Comparison of ENCODE assay signal across 19 cellular contexts in the genomic region with DNA sequence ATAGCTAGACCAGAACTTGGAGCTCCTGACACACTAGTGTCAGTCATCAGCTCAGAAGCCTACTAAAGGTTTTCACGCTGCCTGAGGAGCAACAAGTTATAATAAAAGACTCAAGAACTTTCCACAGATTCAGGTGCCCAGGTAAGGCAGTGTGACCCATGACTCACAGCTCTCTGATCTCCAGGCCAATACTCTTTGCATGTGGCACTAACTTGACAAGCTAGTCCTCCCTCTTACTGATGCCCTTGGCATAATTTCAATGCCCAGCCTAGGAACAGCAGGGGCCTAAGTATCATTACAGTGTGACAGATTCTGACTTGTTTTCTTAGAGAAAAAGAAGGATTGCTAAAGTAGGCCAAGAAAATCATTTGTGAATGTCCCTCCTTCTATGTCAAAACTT. TPM values are rescaled to one million over a fixed set of nuclear protein-coding genes. Genes with fewer than 3 reads are reported as not detected.
DNase-seq lines count a peak whose midpoint lies in the region; ATAC-seq, FAIRE-seq and TF ChIP-seq lines count a peak whose summit lies in the region.
"Had no signal": no experiment of that assay in that cellular context is flagged by ENCODE, and none has a peak within 500 bp of the region (broad histone marks: within the 10 kb centered on the region; RNA-seq: fewer than 3 reads in every experiment).

No MANE protein-coding gene starts in this region.

- H3K27ac ChIP-seq in astrocyte (ENCODE audit: low read depth, low read length): no peak overlapping the region
- H3K27ac ChIP-seq in left lung: no peak overlapping the region
- H3K27ac ChIP-seq in small intestine (ENCODE audit: low read depth in 1 of 2, low read length in 1 of 2): no peak overlapping the region
- H3K27ac ChIP-seq in Peyer's patch: no peak overlapping the region
- H3K27ac ChIP-seq: KMS-11, SJSA1 had no signal

- WGBS in small intestine, 3 donors: 68 to 91% (median 81%) methylated on average over 1 of the region's 1 CpG

- TF ChIP-seq POLR2A in Peyer's patch (IDR thresholded peaks at IDR 0.05): no peak

- H3K4me3 Mint-ChIP-seq in astrocyte (ENCODE audit: unreplicated experiment): no peak overlapping the region
- no peak overlapping the region for H3K4me3 Mint-ChIP-seq in T-helper 2 cell treated with Interferon-gamma antibody and Interleukin-4, amounts not matched to agents 5 μg/mL and 100 μg/mL, for 36 hours
- H3K4me3 Mint-ChIP-seq: CD4-positive, alpha-beta memory T cell had no signal

- intact Hi-C loops in left lung (cut with DNase I): no loop called here

- no peaks in the 10 kb centered on the region for H4K20me1 ChIP-seq in astrocyte (ENCODE audit: insufficient read depth, low read length)

- peaks cover 8% of the 10 kb centered on the region for H3K79me2 ChIP-seq in astrocyte (ENCODE audit: insufficient read depth, low read length)

- H3K27me3 Mint-ChIP-seq in astrocyte (ENCODE audit: low read depth, unreplicated experiment): no peaks in the 10 kb centered on the region
- no peaks in the 10 kb centered on the region for H3K27me3 Mint-ChIP-seq in T-helper 2 cell treated with Interferon-gamma antibody and Interleukin-4, amounts not matched to agents 5 μg/mL and 100 μg/mL, for 36 hours (ENCODE audit: low read depth)
- H3K27me3 Mint-ChIP-seq: CD4-positive, alpha-beta memory T cell had no signal

- H3K27ac Mint-ChIP-seq in astrocyte (ENCODE audit: unreplicated experiment): no peak overlapping the region
- H3K27ac Mint-ChIP-seq in T-helper 2 cell treated with Interferon-gamma antibody and Interleukin-4, amounts not matched to agents 5 μg/mL and 100 μg/mL, for 36 hours: no peak overlapping the region
- H3K27ac Mint-ChIP-seq: CD4-positive, alpha-beta memory T cell had no signal

- no peak overlapping the region for H3K4me2 ChIP-seq in astrocyte (ENCODE audit: low read length)
- H3K4me2 ChIP-seq: KMS-11 had no signal

- H3K36me3 Mint-ChIP-seq in astrocyte (ENCODE audit: low read depth, unreplicated experiment): peaks cover 7% of the 10 kb centered on the region
- H3K36me3 Mint-ChIP-seq in T-helper 2 cell treated with Interferon-gamma antibody and Interleukin-4, amounts not matched to agents 5 μg/mL and 100 μg/mL, for 36 hours (ENCODE audit: low read depth): no peaks in the 10 kb centered on the region
- H3K36me3 Mint-ChIP-seq: CD4-positive, alpha-beta memory T cell had no signal

- peak; percentile 28 for DNase-seq in NCI-H446 treated with DMSO at 0.1 percent for 48 hours (lab: John Stamatoyannopoulos, UW)
- DNase-seq in NCI-H446 (lab: John Stamatoyannopoulos, UW): no peak
- DNase-seq in astrocyte (ENCODE audit: low read depth): no peak
- peak in 1 of 2 donors; percentile 35 for DNase-seq in left lung
- peak; percentile 27 for DNase-seq in small intestine
- DNase-seq in Peyer's patch: no peak
- DNase-seq in A172 (ENCODE audit: low spot score): no peak
- no peak for DNase-seq in T-helper 2 cell treated with Interferon-gamma antibody and Interleukin-4, amounts not matched to agents 5 μg/mL and 100 μg/mL, for 36 hours (ENCODE audit: low spot score)
- DNase-seq: 8988T; CD4-positive, alpha-beta memory T cell; DMS79 treated with DMSO at 0.1 percent for 48 hours; H7; NCI-H1092 treated with DMSO at 0.1 percent for 48 hours; NCI-H1694; NCI-H526 treated with DMSO at 0.1 percent for 48 hours had no signal

- H3K9me3 ChIP-seq in astrocyte (ENCODE audit: insufficient read depth, low read depth, low read length) (no peaks in the 10 kb centered on the region), left lung (no peaks in the 10 kb centered on the region), small intestine (ENCODE audit: control insufficient read depth, low read depth) (no peaks in the 10 kb centered on the region), Peyer's patch (no peaks in the 10 kb centered on the region)
- H3K9me3 ChIP-seq: SJSA1 had no signal

- H3K9ac ChIP-seq in astrocyte (ENCODE audit: low read length): no peak overlapping the region
- H3K9ac ChIP-seq: KMS-11 had no signal

- peak; percentile 63 for ATAC-seq in left lung
- ATAC-seq: GM12878 had no signal

- H3K4me1 ChIP-seq in astrocyte (ENCODE audit: insufficient read depth, low read length) (peaks cover 24% of the 10 kb centered on the region), left lung (peaks cover 3 to 6% of the 10 kb centered on the region in 2 donors), small intestine (ENCODE audit: control insufficient read depth in 2 of 2, insufficient read depth in 1 of 2, low read depth in 1 of 2, low read length in 1 of 2) (no peaks in the 10 kb centered on the region), Peyer's patch (no peaks in the 10 kb centered on the region)

- TF ChIP-seq CTCF in astrocyte (IDR thresholded peaks at IDR 0.05; ENCODE audit: insufficient read depth, low read depth, low read length) (no peak), left lung (IDR thresholded peaks at IDR 0.05) (no peak), Peyer's patch (IDR thresholded peaks at IDR 0.05) (no peak)

- H3K9me3 Mint-ChIP-seq in astrocyte (ENCODE audit: unreplicated experiment): no peaks in the 10 kb centered on the region
- H3K9me3 Mint-ChIP-seq in T-helper 2 cell treated with Interferon-gamma antibody and Interleukin-4, amounts not matched to agents 5 μg/mL and 100 μg/mL, for 36 hours: no peaks in the 10 kb centered on the region

- H3K27me3 ChIP-seq in astrocyte (ENCODE audit: insufficient read depth, low read length): no peaks in the 10 kb centered on the region
- H3K27me3 ChIP-seq in left lung: no peaks in the 10 kb centered on the region
- H3K27me3 ChIP-seq in small intestine (ENCODE audit: control insufficient read depth in 2 of 2, insufficient read depth in 2 of 2, low read length in 2 of 2): no peaks in the 10 kb centered on the region
- no peaks in the 10 kb centered on the region for H3K27me3 ChIP-seq in Peyer's patch
- H3K27me3 ChIP-seq: SJSA1 had no signal

- FAIRE-seq in astrocyte (lab: Jason Lieb, UNC) (peak; percentile 54), small intestine (lab: Jason Lieb, UNC) (no peak)
- FAIRE-seq: GM12878, GM18507 had no signal

- H3K4me1 Mint-ChIP-seq in astrocyte (ENCODE audit: low read depth, unreplicated experiment): peaks cover 14% of the 10 kb centered on the region
- H3K4me1 Mint-ChIP-seq in T-helper 2 cell treated with Interferon-gamma antibody and Interleukin-4, amounts not matched to agents 5 μg/mL and 100 μg/mL, for 36 hours (ENCODE audit: low read depth): no peaks in the 10 kb centered on the region
- H3K4me1 Mint-ChIP-seq: CD4-positive, alpha-beta memory T cell had no signal

- no peak overlapping the region for H3K4me3 ChIP-seq in astrocyte (ENCODE audit: insufficient read depth, low read depth, low read length)
- no peak overlapping the region for H3K4me3 ChIP-seq in left lung
- H3K4me3 ChIP-seq in small intestine (ENCODE audit: low read depth in 1 of 2, low read length in 2 of 2): no peak overlapping the region
- no peak overlapping the region for H3K4me3 ChIP-seq in Peyer's patch
- H3K4me3 ChIP-seq: GM12878, SJSA1 had no signal

- peaks cover 16% of the 10 kb centered on the region for H3K36me3 ChIP-seq in astrocyte (ENCODE audit: insufficient read depth, low read length)
- H3K36me3 ChIP-seq in left lung: no peaks in the 10 kb centered on the region
- no peaks in the 10 kb centered on the region for H3K36me3 ChIP-seq in small intestine (ENCODE audit: control insufficient read depth in 2 of 2, insufficient read depth in 2 of 2, low read length in 2 of 2)
- no peaks in the 10 kb centered on the region for H3K36me3 ChIP-seq in Peyer's patch
- H3K36me3 ChIP-seq: SJSA1 had no signal

- no peak overlapping the region for H2AFZ ChIP-seq in astrocyte (ENCODE audit: low read depth, low read length)

RNA-seq across cellular contexts. Expression of a gene that starts 38.4 kb away (rescaled TPM):
- total RNA-seq in astrocyte (30.9 and 35.6 TPM in 2 replicates), left lung (10 to 100 TPM; 14.1 to 18.7 TPM), Peyer's patch (10 to 100 TPM in 3 of 4 donors, 1 to 10 TPM in 1; 7.5 to 40.4 (median 21.2) TPM)
- polyA plus RNA-seq in small intestine: 10 to 100 TPM in 2 of 3 donors, 1 to 10 TPM in 1; 8.7 to 13.2 (median 11.8) TPM
- 98.3 and 106 TPM in 2 replicates for total RNA-seq in A172 (2014; rRNA removed; shearing (Covaris generic))
- total RNA-seq: CD4-positive, alpha-beta memory T cell had no signal
- polyA plus RNA-seq: CD4-positive, alpha-beta memory T cell had no signal

Comparison
In these comparisons a context has a peak if more than half of its experiments do, and no peak if none do; other contexts are left out.
1. DNase-seq: peak in NCI-H446 treated with DMSO at 0.1 percent for 48 hours (single experiment) and small intestine (single experiment); none in NCI-H446 (0 of 2), astrocyte (single experiment), Peyer's patch (0 of 3), A172 (single experiment) and T-helper 2 cell treated with Interferon-gamma antibody and Interleukin-4, amounts not matched to agents 5 μg/mL and 100 μg/mL, for 36 hours (single experiment).